ENCODE assay signal across 7 cellular contexts in the genomic region with DNA sequence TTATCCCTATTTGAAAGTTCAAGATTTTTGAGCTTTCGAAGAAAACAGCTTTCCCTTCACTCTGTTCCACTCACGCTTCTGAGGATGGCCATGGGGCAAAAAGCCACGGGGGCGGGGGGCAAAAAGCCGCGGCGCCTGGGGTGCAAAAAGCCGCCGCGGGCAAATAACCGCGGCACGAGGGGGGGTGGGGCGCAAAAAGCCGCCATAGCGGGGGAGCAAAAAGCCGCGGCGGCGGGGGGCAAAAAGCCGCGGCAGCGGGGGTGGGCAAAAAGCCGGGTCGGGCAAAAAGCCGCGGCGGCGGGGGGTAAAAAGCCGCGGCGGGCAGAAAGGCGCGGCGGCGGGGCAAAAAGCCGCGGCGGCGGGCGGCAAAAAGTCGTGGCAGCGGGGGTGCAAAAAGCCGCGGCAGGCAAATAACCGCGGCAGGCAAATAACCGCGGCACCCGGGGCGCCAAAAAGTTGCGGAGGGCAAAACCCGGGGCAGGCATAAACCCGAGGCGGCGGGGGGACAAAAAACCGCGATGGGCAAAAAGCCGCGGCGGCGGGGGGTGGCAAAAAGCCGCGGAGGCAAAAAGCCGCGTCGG.
DNase-seq lines count a peak whose midpoint lies in the region; ATAC-seq and TF ChIP-seq lines count a peak whose summit lies in the region.
"Not testable (repeated sequence)": the region's sequence is repeated elsewhere in the genome, so short reads cannot be mapped to it uniquely, and the experiment has no call there.

No MANE protein-coding gene starts in this region.

- not testable (repeated sequence) for H3K4me1 Mint-ChIP-seq in GM23338; glutamatergic neuron (ENCODE audit: low read depth, unreplicated experiment); neural progenitor cell

- DNase-seq in GM23338 (ENCODE audit: low spot score), result peak; percentile 0
- DNase-seq in Peyer's patch, result peak in 1 of 3 donors; percentile 31
- DNase-seq in activated effector memory CD4-positive, alpha-beta T cell treated with anti-CD3 and anti-CD28 coated beads, Interleukin-2, amount 50 U/mL, for 16 hours, result peak; percentile 49
- peak in 1 of 2 donors; percentile 0 for DNase-seq in cardiac fibroblast (ENCODE audit: low read depth in 2 of 2)
- peak; percentile 7 for DNase-seq in glutamatergic neuron
- peak; percentile 6 for DNase-seq in neural progenitor cell (ENCODE audit: low spot score)

- not testable (repeated sequence) for H3K9me3 ChIP-seq in Peyer's patch; neural progenitor cell (ENCODE audit: low read depth)

- peaks cover 37% of the 10 kb centered on the region for H3K27me3 ChIP-seq in GM23338 (ENCODE audit: insufficient read depth)
- not testable (repeated sequence) for H3K27me3 ChIP-seq in Peyer's patch
- peaks cover 69% of the 10 kb centered on the region for H3K27me3 ChIP-seq in neural progenitor cell

- H2AFZ ChIP-seq in GM23338; neural progenitor cell (replicated peaks): not testable (repeated sequence)

- H3K9ac ChIP-seq in neural progenitor cell, result not testable (repeated sequence)

- H3K4me2 ChIP-seq in GM23338, result not testable (repeated sequence)
- H3K4me2 ChIP-seq in neural progenitor cell, result peak overlapping the region; percentile 64

- not testable (repeated sequence) for ATAC-seq in GM23338

- H3K4me1 ChIP-seq in GM23338 (ENCODE audit: insufficient read depth); Peyer's patch; neural progenitor cell: not testable (repeated sequence)

- not testable (repeated sequence) for H3K4me3 Mint-ChIP-seq in GM23338; glutamatergic neuron (ENCODE audit: unreplicated experiment)
- H3K4me3 Mint-ChIP-seq in neural progenitor cell, result peak overlapping the region; percentile 52

- H3K9me3 Mint-ChIP-seq in GM23338; glutamatergic neuron (ENCODE audit: unreplicated experiment); neural progenitor cell: not testable (repeated sequence)

- not testable (repeated sequence) for H3K4me3 ChIP-seq in GM23338
- H3K4me3 ChIP-seq in Peyer's patch (peak overlapping the region; percentile 24 to 52 (median 46)), cardiac fibroblast (replicated peaks in 1 of 2; ENCODE audit: low read depth in 2 of 2, low read length in 2 of 2) (peak overlapping the region; percentile 44 to 50), neural progenitor cell (peak overlapping the region; percentile 52), skin epidermis (peak overlapping the region in 4 of 7 experiments; percentile 11 to 43 (median 24))

- not testable (repeated sequence) for H4K20me1 ChIP-seq in GM23338 (replicated peaks; ENCODE audit: insufficient read depth); neural progenitor cell (ENCODE audit: low read depth)

- not testable (repeated sequence) for TF ChIP-seq POLR2A in Peyer's patch (IDR thresholded peaks at IDR 0.05)

- not testable (repeated sequence) for H3K27me3 Mint-ChIP-seq in GM23338 (ENCODE audit: insufficient read depth, low read depth, poor library complexity); glutamatergic neuron (ENCODE audit: unreplicated experiment); neural progenitor cell (ENCODE audit: insufficient read depth, low read depth)

- not testable (repeated sequence) for H3K36me3 ChIP-seq in GM23338 (ENCODE audit: insufficient read depth); Peyer's patch; neural progenitor cell

- not testable (repeated sequence) for H3K27ac Mint-ChIP-seq in GM23338; glutamatergic neuron (ENCODE audit: unreplicated experiment); neural progenitor cell

- not testable (repeated sequence) for H3K36me3 Mint-ChIP-seq in GM23338 (ENCODE audit: low read depth); glutamatergic neuron (ENCODE audit: unreplicated experiment); neural progenitor cell

- not testable (repeated sequence) for H3K9me2 ChIP-seq in GM23338 (ENCODE audit: insufficient read depth)

- not testable (repeated sequence) for H3F3A ChIP-seq in GM23338 (replicated peaks; ENCODE audit: low read depth); neural progenitor cell (ENCODE audit: low read depth)

- not testable (repeated sequence) for H3K27ac ChIP-seq in GM23338 (ENCODE audit: low read depth); Peyer's patch; neural progenitor cell; skin epidermis

- not testable (repeated sequence) for H3K79me2 ChIP-seq in GM23338 (replicated peaks; ENCODE audit: insufficient read depth); neural progenitor cell (ENCODE audit: low read depth)

- not testable (repeated sequence) for TF ChIP-seq CTCF in GM23338 (conservative IDR thresholded peaks at IDR 0.05; ENCODE audit: low read depth in 2 of 2); Peyer's patch (IDR thresholded peaks at IDR 0.05); cardiac fibroblast (IDR thresholded peaks at IDR 0.05; ENCODE audit: low read depth, low read length); glutamatergic neuron (IDR thresholded peaks at IDR 0.05; ENCODE audit: partially characterized antibody, unreplicated experiment); neural progenitor cell (IDR thresholded peaks at IDR 0.05)
